In genomic region chr20:35807877-35808276, GRCh38 we compare ENCODE assay signal across 15 cellular contexts. TPM values are rescaled to one million over a fixed set of nuclear protein-coding genes. Genes with fewer than 3 reads are reported as not detected.
DNase-seq lines count a peak whose midpoint lies in the region; ATAC-seq and TF ChIP-seq lines count a peak whose summit lies in the region.
"Had no signal": no experiment of that assay in that cellular context is flagged by ENCODE, and none has a peak within 500 bp of the region (broad histone marks: within the 10 kb centered on the region; RNA-seq: fewer than 3 reads in every experiment).

No MANE protein-coding gene starts in this region.

- TF ChIP-seq POLR2A in breast epithelium (IDR thresholded peaks at IDR 0.05) = no peak

- no peaks in the 10 kb centered on the region for H3K4me1 ChIP-seq in breast epithelium

- TF ChIP-seq CTCF in MCF 10A (IDR thresholded peaks at IDR 0.05; ENCODE audit: unreplicated experiment) (no peak), breast epithelium (IDR thresholded peaks at IDR 0.05) (no peak), Calu3 (IDR thresholded peaks at IDR 0.05; ENCODE audit: unreplicated experiment) (no peak), WTC11 (IDR thresholded peaks at IDR 0.05) (no peak)

- DNase-seq in MCF 10A (ENCODE audit: unreplicated experiment) (no peak), breast epithelium (ENCODE audit: low spot score in 2 of 2) (no peak), Calu3 (no peak), WTC11 (ENCODE audit: low spot score) (no peak), immature natural killer cell (no peak), amygdala (lab: John Stamatoyannopoulos, UW) (no peak)
- no peak for DNase-seq in stimulated activated CD4-positive, alpha-beta T cell treated with anti-CD3 and anti-CD28 coated beads, Interleukin-1b, Interleukin-23, amount 100 ng/mL, for 48 hours
- DNase-seq: C1 segment of cervical spinal cord; CD4-positive, alpha-beta T cell; COR-L47; DMS53; GF-D8; H7 had no signal

- POLR2A ChIA-PET in MCF 10A (lab: Yijun Ruan, JAX) = no interaction called here
- POLR2A ChIA-PET in WTC11 (lab: Charles Lee) = no interaction called here

- H3K27me3 ChIP-seq in breast epithelium = no peaks in the 10 kb centered on the region

- H3K27ac Mint-ChIP-seq in MCF 10A (ENCODE audit: low read depth, unreplicated experiment) (peak overlapping the region; percentile 4), Calu3 (ENCODE audit: unreplicated experiment) (no peak overlapping the region), WTC11 (peak overlapping the region; percentile 18), immature natural killer cell (peak overlapping the region; percentile 9 to 44 (median 23))
- H3K27ac Mint-ChIP-seq: B cell; CD4-positive, alpha-beta T cell; GM23338 had no signal

- CTCF ChIA-PET in MCF 10A (lab: Yijun Ruan, JAX) = no interaction called here
- CTCF ChIA-PET in Calu3 (lab: Charles Lee) = no interaction called here
- CTCF ChIA-PET in WTC11 (lab: Charles Lee) = no interaction called here

- H3K27me3 Mint-ChIP-seq in MCF 10A (ENCODE audit: insufficient read depth, unreplicated experiment) = no peaks in the 10 kb centered on the region
- H3K27me3 Mint-ChIP-seq in Calu3 (ENCODE audit: unreplicated experiment) = no peaks in the 10 kb centered on the region
- H3K27me3 Mint-ChIP-seq in WTC11 (ENCODE audit: low read depth) = no peaks in the 10 kb centered on the region
- no peaks in the 10 kb centered on the region for H3K27me3 Mint-ChIP-seq in immature natural killer cell (ENCODE audit: low read depth in 3 of 3)
- H3K27me3 Mint-ChIP-seq: B cell; CD4-positive, alpha-beta T cell had no signal

- BruUV-seq in MCF 10A (replicated peaks; lab: Mats Ljungman, UMichigan) (no TSS peak), Calu3 (replicated peaks; lab: Mats Ljungman, UMichigan) (TSS peak; percentile 12)

- H3K9me3 ChIP-seq in breast epithelium = no peaks in the 10 kb centered on the region

- intact Hi-C loops in MCF 10A (cut with micrococcal nuclease) (no loop called here), breast epithelium (cut with DNase I; ENCODE audit: low total_unique reads) (no loop called here), Calu3 (cut with micrococcal nuclease; ENCODE audit: unreplicated experiment) (no loop called here)

- H3K36me3 ChIP-seq in breast epithelium = no peaks in the 10 kb centered on the region

- no peak overlapping the region for H3K4me3 ChIP-seq in breast epithelium
- H3K4me3 ChIP-seq: GM23338 had no signal

- H3K4me3 Mint-ChIP-seq in MCF 10A (ENCODE audit: unreplicated experiment) (no peak overlapping the region), Calu3 (ENCODE audit: low read depth, unreplicated experiment) (no peak overlapping the region), WTC11 (no peak overlapping the region), immature natural killer cell (no peak overlapping the region)
- H3K4me3 Mint-ChIP-seq: B cell; CD4-positive, alpha-beta T cell; GM23338 had no signal

- H3K4me1 Mint-ChIP-seq in MCF 10A (ENCODE audit: insufficient read depth, unreplicated experiment) (no peaks in the 10 kb centered on the region), Calu3 (ENCODE audit: low read depth, unreplicated experiment) (peaks cover 14% of the 10 kb centered on the region), WTC11 (peaks cover 3% of the 10 kb centered on the region), immature natural killer cell (peaks cover 8 to 29% of the 10 kb centered on the region in 2 donors)

- ATAC-seq in WTC11 = no peak
- ATAC-seq: GM23338 had no signal

- H3K36me3 Mint-ChIP-seq in MCF 10A (ENCODE audit: insufficient read depth, unreplicated experiment) (peaks cover 46% of the 10 kb centered on the region), Calu3 (ENCODE audit: insufficient read depth, unreplicated experiment) (peaks cover 29% of the 10 kb centered on the region), WTC11 (peaks cover 27% of the 10 kb centered on the region), immature natural killer cell (peaks cover 4 to 6% (median 5%) of the 10 kb centered on the region in 3 donors)

- H3K9me3 Mint-ChIP-seq in MCF 10A (ENCODE audit: unreplicated experiment) (no peaks in the 10 kb centered on the region), Calu3 (ENCODE audit: low read depth, unreplicated experiment) (no peaks in the 10 kb centered on the region), WTC11 (no peaks in the 10 kb centered on the region), immature natural killer cell (no peaks in the 10 kb centered on the region)
- H3K9me3 Mint-ChIP-seq: CD4-positive, alpha-beta T cell; GM23338 had no signal

- H3K27ac ChIP-seq in breast epithelium = no peak overlapping the region

TF ChIP-seq in WTC11, 78 proteins besides CTCF, POLR2A, EP300 and RAD21:
- TF ChIP-seq NFYB (CRISPR knock-in tag; conservative IDR thresholded peaks at IDR 0.05; ENCODE audit: low read depth) = no peak
- no peak for TF ChIP-seq ZBTB43 (CRISPR knock-in tag; IDR thresholded peaks at IDR 0.05)
- TF ChIP-seq, protein P1, sequence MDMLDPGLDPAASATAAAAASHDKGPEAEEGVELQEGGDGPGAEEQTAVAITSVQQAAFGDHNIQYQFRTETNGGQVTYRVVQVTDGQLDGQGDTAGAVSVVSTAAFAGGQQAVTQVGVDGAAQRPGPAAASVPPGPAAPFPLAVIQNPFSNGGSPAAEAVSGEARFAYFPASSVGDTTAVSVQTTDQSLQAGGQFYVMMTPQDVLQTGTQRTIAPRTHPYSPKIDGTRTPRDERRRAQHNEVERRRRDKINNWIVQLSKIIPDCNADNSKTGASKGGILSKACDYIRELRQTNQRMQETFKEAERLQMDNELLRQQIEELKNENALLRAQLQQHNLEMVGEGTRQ (CRISPR knock-in tag; IDR thresholded peaks at IDR 0.05) = no peak
- no peak for TF ChIP-seq FOXP1 (CRISPR knock-in tag; IDR thresholded peaks at IDR 0.05; ENCODE audit: borderline replicate concordance)
- no peak for TF ChIP-seq MAX (CRISPR knock-in tag; IDR thresholded peaks at IDR 0.05)
- TF ChIP-seq, protein P2, sequence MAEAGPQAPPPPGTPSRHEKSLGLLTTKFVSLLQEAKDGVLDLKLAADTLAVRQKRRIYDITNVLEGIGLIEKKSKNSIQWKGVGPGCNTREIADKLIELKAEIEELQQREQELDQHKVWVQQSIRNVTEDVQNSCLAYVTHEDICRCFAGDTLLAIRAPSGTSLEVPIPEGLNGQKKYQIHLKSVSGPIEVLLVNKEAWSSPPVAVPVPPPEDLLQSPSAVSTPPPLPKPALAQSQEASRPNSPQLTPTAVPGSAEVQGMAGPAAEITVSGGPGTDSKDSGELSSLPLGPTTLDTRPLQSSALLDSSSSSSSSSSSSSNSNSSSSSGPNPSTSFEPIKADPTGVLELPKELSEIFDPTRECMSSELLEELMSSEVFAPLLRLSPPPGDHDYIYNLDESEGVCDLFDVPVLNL (CRISPR knock-in tag; IDR thresholded peaks at IDR 0.05; ENCODE audit: borderline replicate concordance, low read depth) = no peak
- no peak for TF ChIP-seq ZNF671 (CRISPR knock-in tag; IDR thresholded peaks at IDR 0.05)
- TF ChIP-seq IRF2 (CRISPR knock-in tag; IDR thresholded peaks at IDR 0.05; ENCODE audit: borderline replicate concordance, low read depth) = no peak
- no peak for TF ChIP-seq ZNF423 (CRISPR knock-in tag; IDR thresholded peaks at IDR 0.05)
TF ChIP-seq in WTC11: peak in this region for 0.

RNA-seq across cellular contexts. Expression of gene PHF20, which starts 36.1 kb away (rescaled TPM):
- total RNA-seq in MCF 10A (2022) (64.2 and 74.7 TPM in 2 replicates), breast epithelium (10 to 100 TPM; 48.5 to 60.0 (median 59.7) TPM), Calu3 (2022) (47.4 and 56.7 TPM in 2 replicates), WTC11 (2021) (65.8 to 70.0 TPM (median 66.8 TPM) in 3 replicates)
- polyA plus RNA-seq in immature natural killer cell = 100 to 1,000 TPM in 2 of 3 donors, 10 to 100 TPM in 1; 92.6 to 140 (median 112) TPM
